1 cellular context compared by ENCODE assay signal in the genomic region with DNA sequence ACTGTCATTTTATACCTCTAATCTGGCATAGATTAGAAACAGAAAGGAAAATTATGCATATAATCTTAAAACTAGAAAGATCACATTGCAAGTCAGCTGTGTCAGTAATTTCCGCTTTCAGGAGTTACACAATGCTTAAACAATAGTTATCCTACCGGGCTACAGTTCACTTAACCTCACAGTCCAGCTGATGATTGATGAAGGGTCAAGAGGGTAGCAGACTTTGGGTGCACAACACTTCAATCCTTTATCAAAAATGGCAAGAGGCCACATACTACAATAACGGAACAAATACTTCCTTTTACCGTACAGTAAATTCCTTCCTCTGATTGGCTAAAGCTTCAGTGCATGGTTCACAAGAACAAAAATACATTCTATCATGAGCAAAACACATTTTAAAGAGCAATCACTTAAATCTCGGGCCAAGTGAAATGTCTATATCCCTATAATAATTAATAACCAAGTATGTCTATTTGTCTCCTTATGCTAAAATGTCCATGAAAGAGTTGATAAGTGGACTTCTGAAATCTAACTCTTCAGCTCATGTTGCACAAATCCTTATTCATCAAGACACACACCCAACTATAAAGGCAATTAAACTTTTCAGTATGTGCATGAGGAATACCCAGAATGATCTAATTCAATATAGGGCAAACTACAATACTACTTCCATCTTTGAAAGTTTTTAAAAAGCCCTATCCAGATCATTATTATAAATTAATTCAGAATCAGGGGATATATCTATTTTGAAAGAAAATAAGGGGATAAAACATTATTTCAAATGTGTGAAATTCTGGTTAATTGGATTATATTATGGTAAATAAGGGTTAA.
TF ChIP-seq lines count a peak whose summit lies in the region.

No MANE protein-coding gene starts in this region.

TF ChIP-seq in HepG2, 621 proteins besides CTCF, POLR2A, EP300 and RAD21 (continued from another document and continues in another):
- TF ChIP-seq, protein P1, sequence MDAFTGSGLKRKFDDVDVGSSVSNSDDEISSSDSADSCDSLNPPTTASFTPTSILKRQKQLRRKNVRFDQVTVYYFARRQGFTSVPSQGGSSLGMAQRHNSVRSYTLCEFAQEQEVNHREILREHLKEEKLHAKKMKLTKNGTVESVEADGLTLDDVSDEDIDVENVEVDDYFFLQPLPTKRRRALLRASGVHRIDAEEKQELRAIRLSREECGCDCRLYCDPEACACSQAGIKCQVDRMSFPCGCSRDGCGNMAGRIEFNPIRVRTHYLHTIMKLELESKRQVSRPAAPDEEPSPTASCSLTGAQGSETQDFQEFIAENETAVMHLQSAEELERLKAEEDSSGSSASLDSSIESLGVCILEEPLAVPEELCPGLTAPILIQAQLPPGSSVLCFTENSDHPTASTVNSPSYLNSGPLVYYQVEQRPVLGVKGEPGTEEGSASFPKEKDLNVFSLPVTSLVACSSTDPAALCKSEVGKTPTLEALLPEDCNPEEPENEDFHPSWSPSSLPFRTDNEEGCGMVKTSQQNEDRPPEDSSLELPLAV (CRISPR knock-in tag; conservative IDR thresholded peaks at IDR 0.05; ENCODE audit: low read depth): no peak
- TF ChIP-seq, protein P2, sequence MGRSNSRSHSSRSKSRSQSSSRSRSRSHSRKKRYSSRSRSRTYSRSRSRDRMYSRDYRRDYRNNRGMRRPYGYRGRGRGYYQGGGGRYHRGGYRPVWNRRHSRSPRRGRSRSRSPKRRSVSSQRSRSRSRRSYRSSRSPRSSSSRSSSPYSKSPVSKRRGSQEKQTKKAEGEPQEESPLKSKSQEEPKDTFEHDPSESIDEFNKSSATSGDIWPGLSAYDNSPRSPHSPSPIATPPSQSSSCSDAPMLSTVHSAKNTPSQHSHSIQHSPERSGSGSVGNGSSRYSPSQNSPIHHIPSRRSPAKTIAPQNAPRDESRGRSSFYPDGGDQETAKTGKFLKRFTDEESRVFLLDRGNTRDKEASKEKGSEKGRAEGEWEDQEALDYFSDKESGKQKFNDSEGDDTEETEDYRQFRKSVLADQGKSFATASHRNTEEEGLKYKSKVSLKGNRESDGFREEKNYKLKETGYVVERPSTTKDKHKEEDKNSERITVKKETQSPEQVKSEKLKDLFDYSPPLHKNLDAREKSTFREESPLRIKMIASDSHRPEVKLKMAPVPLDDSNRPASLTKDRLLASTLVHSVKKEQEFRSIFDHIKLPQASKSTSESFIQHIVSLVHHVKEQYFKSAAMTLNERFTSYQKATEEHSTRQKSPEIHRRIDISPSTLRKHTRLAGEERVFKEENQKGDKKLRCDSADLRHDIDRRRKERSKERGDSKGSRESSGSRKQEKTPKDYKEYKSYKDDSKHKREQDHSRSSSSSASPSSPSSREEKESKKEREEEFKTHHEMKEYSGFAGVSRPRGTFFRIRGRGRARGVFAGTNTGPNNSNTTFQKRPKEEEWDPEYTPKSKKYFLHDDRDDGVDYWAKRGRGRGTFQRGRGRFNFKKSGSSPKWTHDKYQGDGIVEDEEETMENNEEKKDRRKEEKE (IDR thresholded peaks at IDR 0.05): no peak
- TF ChIP-seq, protein P3, sequence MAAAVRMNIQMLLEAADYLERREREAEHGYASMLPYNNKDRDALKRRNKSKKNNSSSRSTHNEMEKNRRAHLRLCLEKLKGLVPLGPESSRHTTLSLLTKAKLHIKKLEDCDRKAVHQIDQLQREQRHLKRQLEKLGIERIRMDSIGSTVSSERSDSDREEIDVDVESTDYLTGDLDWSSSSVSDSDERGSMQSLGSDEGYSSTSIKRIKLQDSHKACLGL (CRISPR knock-in tag; IDR thresholded peaks at IDR 0.05): no peak
- TF ChIP-seq ZNF441 (CRISPR knock-in tag; IDR thresholded peaks at IDR 0.05; ENCODE audit: borderline replicate concordance) (no peak), POLR2AphosphoS5 (IDR thresholded peaks at IDR 0.05; ENCODE audit: low read depth, low read length) (no peak), TBL1XR1 (IDR thresholded peaks at IDR 0.05; ENCODE audit: borderline replicate concordance, low read length, partially characterized antibody) (peak; percentile 98), SMAD3 (CRISPR knock-in tag; IDR thresholded peaks at IDR 0.05) (peak; percentile 95), ZNF337 (CRISPR knock-in tag; IDR thresholded peaks at IDR 0.05; ENCODE audit: borderline replicate concordance, low read depth) (no peak), TEAD3 (CRISPR knock-in tag; optimal IDR thresholded peaks at IDR 0.05; ENCODE audit: borderline replicate concordance) (peak; percentile 95), RBM22 (optimal IDR thresholded peaks at IDR 0.05; ENCODE audit: low read length) (no peak), FOXJ3 (CRISPR knock-in tag; IDR thresholded peaks at IDR 0.05; ENCODE audit: borderline replicate concordance) (peak; percentile 89; the same call in 1 of the 2 replicates), ZNF552 (CRISPR knock-in tag; IDR thresholded peaks at IDR 0.05; ENCODE audit: borderline replicate concordance) (no peak), KAT8 (CRISPR knock-in tag; IDR thresholded peaks at IDR 0.05) (peak; percentile 80), AGO2 (optimal IDR thresholded peaks at IDR 0.05; ENCODE audit: low read depth, low read length) (no peak), ZKSCAN1 (IDR thresholded peaks at IDR 0.05; ENCODE audit: low read length) (no peak), HNRNPUL1 (IDR thresholded peaks at IDR 0.05; ENCODE audit: low read depth, low read length) (no peak), PHF8 (CRISPR knock-in tag; IDR thresholded peaks at IDR 0.05) (no peak)
- TF ChIP-seq, protein P4, sequence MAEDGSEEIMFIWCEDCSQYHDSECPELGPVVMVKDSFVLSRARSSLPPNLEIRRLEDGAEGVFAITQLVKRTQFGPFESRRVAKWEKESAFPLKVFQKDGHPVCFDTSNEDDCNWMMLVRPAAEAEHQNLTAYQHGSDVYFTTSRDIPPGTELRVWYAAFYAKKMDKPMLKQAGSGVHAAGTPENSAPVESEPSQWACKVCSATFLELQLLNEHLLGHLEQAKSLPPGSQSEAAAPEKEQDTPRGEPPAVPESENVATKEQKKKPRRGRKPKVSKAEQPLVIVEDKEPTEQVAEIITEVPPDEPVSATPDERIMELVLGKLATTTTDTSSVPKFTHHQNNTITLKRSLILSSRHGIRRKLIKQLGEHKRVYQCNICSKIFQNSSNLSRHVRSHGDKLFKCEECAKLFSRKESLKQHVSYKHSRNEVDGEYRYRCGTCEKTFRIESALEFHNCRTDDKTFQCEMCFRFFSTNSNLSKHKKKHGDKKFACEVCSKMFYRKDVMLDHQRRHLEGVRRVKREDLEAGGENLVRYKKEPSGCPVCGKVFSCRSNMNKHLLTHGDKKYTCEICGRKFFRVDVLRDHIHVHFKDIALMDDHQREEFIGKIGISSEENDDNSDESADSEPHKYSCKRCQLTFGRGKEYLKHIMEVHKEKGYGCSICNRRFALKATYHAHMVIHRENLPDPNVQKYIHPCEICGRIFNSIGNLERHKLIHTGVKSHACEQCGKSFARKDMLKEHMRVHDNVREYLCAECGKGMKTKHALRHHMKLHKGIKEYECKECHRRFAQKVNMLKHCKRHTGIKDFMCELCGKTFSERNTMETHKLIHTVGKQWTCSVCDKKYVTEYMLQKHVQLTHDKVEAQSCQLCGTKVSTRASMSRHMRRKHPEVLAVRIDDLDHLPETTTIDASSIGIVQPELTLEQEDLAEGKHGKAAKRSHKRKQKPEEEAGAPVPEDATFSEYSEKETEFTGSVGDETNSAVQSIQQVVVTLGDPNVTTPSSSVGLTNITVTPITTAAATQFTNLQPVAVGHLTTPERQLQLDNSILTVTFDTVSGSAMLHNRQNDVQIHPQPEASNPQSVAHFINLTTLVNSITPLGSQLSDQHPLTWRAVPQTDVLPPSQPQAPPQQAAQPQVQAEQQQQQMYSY (CRISPR knock-in tag; IDR thresholded peaks at IDR 0.05): no peak
- TF ChIP-seq, protein P5, sequence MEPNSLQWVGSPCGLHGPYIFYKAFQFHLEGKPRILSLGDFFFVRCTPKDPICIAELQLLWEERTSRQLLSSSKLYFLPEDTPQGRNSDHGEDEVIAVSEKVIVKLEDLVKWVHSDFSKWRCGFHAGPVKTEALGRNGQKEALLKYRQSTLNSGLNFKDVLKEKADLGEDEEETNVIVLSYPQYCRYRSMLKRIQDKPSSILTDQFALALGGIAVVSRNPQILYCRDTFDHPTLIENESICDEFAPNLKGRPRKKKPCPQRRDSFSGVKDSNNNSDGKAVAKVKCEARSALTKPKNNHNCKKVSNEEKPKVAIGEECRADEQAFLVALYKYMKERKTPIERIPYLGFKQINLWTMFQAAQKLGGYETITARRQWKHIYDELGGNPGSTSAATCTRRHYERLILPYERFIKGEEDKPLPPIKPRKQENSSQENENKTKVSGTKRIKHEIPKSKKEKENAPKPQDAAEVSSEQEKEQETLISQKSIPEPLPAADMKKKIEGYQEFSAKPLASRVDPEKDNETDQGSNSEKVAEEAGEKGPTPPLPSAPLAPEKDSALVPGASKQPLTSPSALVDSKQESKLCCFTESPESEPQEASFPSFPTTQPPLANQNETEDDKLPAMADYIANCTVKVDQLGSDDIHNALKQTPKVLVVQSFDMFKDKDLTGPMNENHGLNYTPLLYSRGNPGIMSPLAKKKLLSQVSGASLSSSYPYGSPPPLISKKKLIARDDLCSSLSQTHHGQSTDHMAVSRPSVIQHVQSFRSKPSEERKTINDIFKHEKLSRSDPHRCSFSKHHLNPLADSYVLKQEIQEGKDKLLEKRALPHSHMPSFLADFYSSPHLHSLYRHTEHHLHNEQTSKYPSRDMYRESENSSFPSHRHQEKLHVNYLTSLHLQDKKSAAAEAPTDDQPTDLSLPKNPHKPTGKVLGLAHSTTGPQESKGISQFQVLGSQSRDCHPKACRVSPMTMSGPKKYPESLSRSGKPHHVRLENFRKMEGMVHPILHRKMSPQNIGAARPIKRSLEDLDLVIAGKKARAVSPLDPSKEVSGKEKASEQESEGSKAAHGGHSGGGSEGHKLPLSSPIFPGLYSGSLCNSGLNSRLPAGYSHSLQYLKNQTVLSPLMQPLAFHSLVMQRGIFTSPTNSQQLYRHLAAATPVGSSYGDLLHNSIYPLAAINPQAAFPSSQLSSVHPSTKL (CRISPR knock-in tag; IDR thresholded peaks at IDR 0.05): peak; percentile 100
- TF ChIP-seq, protein P6, sequence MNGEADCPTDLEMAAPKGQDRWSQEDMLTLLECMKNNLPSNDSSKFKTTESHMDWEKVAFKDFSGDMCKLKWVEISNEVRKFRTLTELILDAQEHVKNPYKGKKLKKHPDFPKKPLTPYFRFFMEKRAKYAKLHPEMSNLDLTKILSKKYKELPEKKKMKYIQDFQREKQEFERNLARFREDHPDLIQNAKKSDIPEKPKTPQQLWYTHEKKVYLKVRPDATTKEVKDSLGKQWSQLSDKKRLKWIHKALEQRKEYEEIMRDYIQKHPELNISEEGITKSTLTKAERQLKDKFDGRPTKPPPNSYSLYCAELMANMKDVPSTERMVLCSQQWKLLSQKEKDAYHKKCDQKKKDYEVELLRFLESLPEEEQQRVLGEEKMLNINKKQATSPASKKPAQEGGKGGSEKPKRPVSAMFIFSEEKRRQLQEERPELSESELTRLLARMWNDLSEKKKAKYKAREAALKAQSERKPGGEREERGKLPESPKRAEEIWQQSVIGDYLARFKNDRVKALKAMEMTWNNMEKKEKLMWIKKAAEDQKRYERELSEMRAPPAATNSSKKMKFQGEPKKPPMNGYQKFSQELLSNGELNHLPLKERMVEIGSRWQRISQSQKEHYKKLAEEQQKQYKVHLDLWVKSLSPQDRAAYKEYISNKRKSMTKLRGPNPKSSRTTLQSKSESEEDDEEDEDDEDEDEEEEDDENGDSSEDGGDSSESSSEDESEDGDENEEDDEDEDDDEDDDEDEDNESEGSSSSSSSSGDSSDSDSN (CRISPR knock-in tag; IDR thresholded peaks at IDR 0.05): no peak
- TF ChIP-seq, protein P7, sequence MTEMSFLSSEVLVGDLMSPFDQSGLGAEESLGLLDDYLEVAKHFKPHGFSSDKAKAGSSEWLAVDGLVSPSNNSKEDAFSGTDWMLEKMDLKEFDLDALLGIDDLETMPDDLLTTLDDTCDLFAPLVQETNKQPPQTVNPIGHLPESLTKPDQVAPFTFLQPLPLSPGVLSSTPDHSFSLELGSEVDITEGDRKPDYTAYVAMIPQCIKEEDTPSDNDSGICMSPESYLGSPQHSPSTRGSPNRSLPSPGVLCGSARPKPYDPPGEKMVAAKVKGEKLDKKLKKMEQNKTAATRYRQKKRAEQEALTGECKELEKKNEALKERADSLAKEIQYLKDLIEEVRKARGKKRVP (CRISPR knock-in tag; IDR thresholded peaks at IDR 0.05): no peak
- TF ChIP-seq, protein P8, sequence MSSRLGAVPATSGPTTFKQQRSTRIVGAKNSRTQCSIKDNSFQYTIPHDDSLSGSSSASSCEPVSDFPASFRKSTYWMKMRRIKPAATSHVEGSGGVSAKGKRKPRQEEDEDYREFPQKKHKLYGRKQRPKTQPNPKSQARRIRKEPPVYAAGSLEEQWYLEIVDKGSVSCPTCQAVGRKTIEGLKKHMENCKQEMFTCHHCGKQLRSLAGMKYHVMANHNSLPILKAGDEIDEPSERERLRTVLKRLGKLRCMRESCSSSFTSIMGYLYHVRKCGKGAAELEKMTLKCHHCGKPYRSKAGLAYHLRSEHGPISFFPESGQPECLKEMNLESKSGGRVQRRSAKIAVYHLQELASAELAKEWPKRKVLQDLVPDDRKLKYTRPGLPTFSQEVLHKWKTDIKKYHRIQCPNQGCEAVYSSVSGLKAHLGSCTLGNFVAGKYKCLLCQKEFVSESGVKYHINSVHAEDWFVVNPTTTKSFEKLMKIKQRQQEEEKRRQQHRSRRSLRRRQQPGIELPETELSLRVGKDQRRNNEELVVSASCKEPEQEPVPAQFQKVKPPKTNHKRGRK (CRISPR knock-in tag; IDR thresholded peaks at IDR 0.05): no peak
- TF ChIP-seq, protein P9, sequence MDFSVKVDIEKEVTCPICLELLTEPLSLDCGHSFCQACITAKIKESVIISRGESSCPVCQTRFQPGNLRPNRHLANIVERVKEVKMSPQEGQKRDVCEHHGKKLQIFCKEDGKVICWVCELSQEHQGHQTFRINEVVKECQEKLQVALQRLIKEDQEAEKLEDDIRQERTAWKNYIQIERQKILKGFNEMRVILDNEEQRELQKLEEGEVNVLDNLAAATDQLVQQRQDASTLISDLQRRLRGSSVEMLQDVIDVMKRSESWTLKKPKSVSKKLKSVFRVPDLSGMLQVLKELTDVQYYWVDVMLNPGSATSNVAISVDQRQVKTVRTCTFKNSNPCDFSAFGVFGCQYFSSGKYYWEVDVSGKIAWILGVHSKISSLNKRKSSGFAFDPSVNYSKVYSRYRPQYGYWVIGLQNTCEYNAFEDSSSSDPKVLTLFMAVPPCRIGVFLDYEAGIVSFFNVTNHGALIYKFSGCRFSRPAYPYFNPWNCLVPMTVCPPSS (IDR thresholded peaks at IDR 0.05): no peak
